Comparison of ENCODE assay signal across 1 cellular context in the genomic region with DNA sequence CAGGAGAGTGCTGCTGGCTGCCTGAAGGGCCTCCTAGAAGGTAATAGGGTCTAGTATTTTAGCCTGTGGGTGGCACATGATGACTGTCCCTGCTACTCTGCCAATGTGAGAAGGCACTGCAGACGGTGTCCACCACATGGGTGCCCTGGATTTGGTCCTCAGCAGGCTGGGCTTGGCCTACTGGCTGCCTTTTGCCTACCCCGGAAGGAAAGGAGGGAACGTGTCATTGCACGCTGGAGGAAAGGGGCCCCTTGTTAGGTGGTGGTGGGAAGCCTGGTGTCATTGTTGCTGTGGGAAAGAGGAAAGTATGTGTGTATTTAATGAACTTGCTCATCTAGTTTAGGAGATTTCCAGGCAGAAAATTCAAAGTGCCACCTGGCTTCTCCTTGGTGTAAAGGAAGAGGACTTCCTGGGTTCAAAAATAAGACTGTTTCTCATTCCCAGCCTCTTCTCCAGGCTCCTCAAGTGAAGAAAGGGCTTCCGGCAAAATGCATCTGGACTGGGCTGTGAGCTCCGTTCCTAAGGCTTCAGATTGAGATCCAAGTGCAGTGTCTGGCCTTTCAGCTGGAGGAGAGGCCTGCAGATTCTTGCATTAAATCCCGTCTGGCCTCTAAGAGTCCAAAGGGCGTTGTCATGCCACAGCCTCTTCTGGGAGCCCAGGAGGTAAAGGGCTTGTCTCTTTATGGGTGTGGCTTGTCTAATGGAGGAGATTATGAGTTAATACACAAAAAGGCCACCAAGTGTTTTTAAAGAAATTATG.
TF ChIP-seq lines count a peak whose summit lies in the region.

No MANE protein-coding gene starts in this region.

TF ChIP-seq in WTC11, 78 proteins besides CTCF, POLR2A, EP300 and RAD21 (continued from another document):
- TF ChIP-seq, protein P1, sequence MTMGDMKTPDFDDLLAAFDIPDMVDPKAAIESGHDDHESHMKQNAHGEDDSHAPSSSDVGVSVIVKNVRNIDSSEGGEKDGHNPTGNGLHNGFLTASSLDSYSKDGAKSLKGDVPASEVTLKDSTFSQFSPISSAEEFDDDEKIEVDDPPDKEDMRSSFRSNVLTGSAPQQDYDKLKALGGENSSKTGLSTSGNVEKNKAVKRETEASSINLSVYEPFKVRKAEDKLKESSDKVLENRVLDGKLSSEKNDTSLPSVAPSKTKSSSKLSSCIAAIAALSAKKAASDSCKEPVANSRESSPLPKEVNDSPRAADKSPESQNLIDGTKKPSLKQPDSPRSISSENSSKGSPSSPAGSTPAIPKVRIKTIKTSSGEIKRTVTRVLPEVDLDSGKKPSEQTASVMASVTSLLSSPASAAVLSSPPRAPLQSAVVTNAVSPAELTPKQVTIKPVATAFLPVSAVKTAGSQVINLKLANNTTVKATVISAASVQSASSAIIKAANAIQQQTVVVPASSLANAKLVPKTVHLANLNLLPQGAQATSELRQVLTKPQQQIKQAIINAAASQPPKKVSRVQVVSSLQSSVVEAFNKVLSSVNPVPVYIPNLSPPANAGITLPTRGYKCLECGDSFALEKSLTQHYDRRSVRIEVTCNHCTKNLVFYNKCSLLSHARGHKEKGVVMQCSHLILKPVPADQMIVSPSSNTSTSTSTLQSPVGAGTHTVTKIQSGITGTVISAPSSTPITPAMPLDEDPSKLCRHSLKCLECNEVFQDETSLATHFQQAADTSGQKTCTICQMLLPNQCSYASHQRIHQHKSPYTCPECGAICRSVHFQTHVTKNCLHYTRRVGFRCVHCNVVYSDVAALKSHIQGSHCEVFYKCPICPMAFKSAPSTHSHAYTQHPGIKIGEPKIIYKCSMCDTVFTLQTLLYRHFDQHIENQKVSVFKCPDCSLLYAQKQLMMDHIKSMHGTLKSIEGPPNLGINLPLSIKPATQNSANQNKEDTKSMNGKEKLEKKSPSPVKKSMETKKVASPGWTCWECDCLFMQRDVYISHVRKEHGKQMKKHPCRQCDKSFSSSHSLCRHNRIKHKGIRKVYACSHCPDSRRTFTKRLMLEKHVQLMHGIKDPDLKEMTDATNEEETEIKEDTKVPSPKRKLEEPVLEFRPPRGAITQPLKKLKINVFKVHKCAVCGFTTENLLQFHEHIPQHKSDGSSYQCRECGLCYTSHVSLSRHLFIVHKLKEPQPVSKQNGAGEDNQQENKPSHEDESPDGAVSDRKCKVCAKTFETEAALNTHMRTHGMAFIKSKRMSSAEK (CRISPR knock-in tag; IDR thresholded peaks at IDR 0.05; ENCODE audit: borderline replicate concordance), result no peak
- TF ChIP-seq CBFB (CRISPR knock-in tag; IDR thresholded peaks at IDR 0.05; ENCODE audit: low read depth), result no peak
- TF ChIP-seq RELA (CRISPR knock-in tag; IDR thresholded peaks at IDR 0.05; ENCODE audit: borderline replicate concordance), result no peak
- TF ChIP-seq PRRX2 (CRISPR knock-in tag; IDR thresholded peaks at IDR 0.05), result no peak
- no peak for TF ChIP-seq CREB1 (CRISPR knock-in tag; IDR thresholded peaks at IDR 0.05)
- no peak for TF ChIP-seq ZNF396 (CRISPR knock-in tag; IDR thresholded peaks at IDR 0.05; ENCODE audit: borderline replicate concordance)
- TF ChIP-seq, protein P2, sequence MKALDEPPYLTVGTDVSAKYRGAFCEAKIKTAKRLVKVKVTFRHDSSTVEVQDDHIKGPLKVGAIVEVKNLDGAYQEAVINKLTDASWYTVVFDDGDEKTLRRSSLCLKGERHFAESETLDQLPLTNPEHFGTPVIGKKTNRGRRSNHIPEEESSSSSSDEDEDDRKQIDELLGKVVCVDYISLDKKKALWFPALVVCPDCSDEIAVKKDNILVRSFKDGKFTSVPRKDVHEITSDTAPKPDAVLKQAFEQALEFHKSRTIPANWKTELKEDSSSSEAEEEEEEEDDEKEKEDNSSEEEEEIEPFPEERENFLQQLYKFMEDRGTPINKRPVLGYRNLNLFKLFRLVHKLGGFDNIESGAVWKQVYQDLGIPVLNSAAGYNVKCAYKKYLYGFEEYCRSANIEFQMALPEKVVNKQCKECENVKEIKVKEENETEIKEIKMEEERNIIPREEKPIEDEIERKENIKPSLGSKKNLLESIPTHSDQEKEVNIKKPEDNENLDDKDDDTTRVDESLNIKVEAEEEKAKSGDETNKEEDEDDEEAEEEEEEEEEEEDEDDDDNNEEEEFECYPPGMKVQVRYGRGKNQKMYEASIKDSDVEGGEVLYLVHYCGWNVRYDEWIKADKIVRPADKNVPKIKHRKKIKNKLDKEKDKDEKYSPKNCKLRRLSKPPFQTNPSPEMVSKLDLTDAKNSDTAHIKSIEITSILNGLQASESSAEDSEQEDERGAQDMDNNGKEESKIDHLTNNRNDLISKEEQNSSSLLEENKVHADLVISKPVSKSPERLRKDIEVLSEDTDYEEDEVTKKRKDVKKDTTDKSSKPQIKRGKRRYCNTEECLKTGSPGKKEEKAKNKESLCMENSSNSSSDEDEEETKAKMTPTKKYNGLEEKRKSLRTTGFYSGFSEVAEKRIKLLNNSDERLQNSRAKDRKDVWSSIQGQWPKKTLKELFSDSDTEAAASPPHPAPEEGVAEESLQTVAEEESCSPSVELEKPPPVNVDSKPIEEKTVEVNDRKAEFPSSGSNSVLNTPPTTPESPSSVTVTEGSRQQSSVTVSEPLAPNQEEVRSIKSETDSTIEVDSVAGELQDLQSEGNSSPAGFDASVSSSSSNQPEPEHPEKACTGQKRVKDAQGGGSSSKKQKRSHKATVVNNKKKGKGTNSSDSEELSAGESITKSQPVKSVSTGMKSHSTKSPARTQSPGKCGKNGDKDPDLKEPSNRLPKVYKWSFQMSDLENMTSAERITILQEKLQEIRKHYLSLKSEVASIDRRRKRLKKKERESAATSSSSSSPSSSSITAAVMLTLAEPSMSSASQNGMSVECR (CRISPR knock-in tag; IDR thresholded peaks at IDR 0.05; ENCODE audit: borderline replicate concordance), result no peak
- no peak for TF ChIP-seq TP53 (CRISPR knock-in tag; IDR thresholded peaks at IDR 0.05)
- TF ChIP-seq, protein P3, sequence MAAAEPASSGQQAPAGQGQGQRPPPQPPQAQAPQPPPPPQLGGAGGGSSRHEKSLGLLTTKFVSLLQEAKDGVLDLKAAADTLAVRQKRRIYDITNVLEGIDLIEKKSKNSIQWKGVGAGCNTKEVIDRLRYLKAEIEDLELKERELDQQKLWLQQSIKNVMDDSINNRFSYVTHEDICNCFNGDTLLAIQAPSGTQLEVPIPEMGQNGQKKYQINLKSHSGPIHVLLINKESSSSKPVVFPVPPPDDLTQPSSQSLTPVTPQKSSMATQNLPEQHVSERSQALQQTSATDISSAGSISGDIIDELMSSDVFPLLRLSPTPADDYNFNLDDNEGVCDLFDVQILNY (CRISPR knock-in tag; IDR thresholded peaks at IDR 0.05), result no peak
TF ChIP-seq in WTC11: peak in this region for 0.
